28 cellular contexts compared by ENCODE assay signal in the genomic region with DNA sequence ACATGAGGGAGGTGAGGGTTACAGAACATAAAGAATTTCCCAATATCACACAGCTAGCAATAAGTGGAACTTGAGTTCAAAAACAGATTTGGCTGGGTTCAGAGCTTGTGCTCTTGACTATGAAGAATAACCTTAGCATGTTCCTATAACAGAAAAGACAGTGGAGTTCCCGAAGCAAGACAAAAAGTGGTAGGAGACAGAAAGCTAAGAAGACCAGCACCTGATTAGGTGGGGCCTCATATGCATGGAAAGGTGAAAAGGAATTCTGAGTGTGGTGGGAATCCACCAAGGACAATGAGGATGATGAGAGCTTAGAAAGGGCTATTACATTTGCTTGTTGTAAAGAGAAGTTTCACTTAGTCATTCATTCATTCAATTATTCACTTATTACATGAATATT.
"Had no signal": no experiment of that assay in that cellular context is flagged by ENCODE, and none has a peak within 500 bp of the region (broad histone marks: within the 10 kb centered on the region; RNA-seq: fewer than 3 reads in every experiment).

No MANE protein-coding gene starts in this region.

- H3K27me3 ChIP-seq: colonic mucosa, esophagus muscularis mucosa, gastrocnemius medialis, gastroesophageal sphincter, heart right ventricle had no signal

- H3K9me3 ChIP-seq: colonic mucosa, esophagus squamous epithelium, gastrocnemius medialis had no signal

- H3K36me3 ChIP-seq: colonic mucosa, esophagus muscularis mucosa, esophagus squamous epithelium, gastrocnemius medialis, gastroesophageal sphincter, heart left ventricle, heart right ventricle had no signal

- H3K27ac ChIP-seq: colonic mucosa, coronary artery, dorsolateral prefrontal cortex, epithelial cell of prostate, esophagus muscularis mucosa, esophagus squamous epithelium, foreskin keratinocyte, gastrocnemius medialis, gastroesophageal sphincter, heart left ventricle, heart right ventricle had no signal

- FAIRE-seq: colon, endometrium, endothelial cell of umbilical vein, frontal cortex had no signal

- H3K4me3 ChIP-seq: colonic mucosa, coronary artery, dorsolateral prefrontal cortex, esophagus muscularis mucosa, esophagus squamous epithelium, gastrocnemius medialis, gastroesophageal sphincter, heart left ventricle, heart right ventricle had no signal

- H3K4me1 ChIP-seq: colonic mucosa, esophagus muscularis mucosa, esophagus squamous epithelium, foreskin keratinocyte, gastrocnemius medialis, gastroesophageal sphincter, heart left ventricle, heart right ventricle had no signal

- ATAC-seq: effector memory CD8-positive, alpha-beta T cell; esophagus mucosa; foreskin keratinocyte; gastrocnemius medialis; gastroesophageal sphincter; heart left ventricle; heart right ventricle had no signal

- DNase-seq: colonic mucosa; cortex of kidney; dermis blood vessel endothelial cell; dorsolateral prefrontal cortex; effector CD4-positive, alpha-beta T cell; effector CD8-positive, alpha-beta T cell; effector memory CD4-positive, alpha-beta T cell; effector memory CD8-positive, alpha-beta T cell; endodermal cell; erythroblast; esophagus squamous epithelium; foreskin fibroblast; foreskin keratinocyte; foreskin melanocyte; gastrocnemius medialis; glutamatergic neuron; head of caudate nucleus; heart left ventricle; heart right ventricle had no signal
